9 cellular contexts compared by ENCODE assay signal in the genomic region with DNA sequence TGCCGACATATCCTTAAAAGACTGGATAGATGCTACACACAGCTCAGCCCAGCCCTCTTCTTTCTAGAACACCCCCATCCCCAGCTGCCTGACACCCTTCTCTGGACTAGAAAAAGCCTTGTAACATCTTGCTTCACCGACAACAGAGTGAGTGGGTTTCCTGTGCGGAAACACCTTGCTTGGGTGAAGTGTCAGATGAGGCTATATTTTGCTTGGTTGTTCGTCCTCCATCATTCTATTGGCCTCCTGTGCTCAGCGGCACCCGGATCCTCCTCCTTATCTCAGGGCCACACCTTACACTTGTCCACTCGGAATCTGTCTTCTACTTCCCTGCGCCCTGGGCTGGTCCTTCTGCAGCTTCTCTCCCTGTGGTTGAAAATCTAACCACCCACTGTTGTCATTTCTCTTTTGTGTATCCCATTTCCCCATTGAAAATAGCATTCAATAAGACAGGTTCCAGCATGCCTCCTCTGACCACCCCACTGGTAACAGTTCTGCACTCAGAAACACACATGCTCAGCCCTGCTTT.
DNase-seq lines count a peak whose midpoint lies in the region; ATAC-seq and TF ChIP-seq lines count a peak whose summit lies in the region.
"Had no signal": no experiment of that assay in that cellular context is flagged by ENCODE, and none has a peak within 500 bp of the region (broad histone marks: within the 10 kb centered on the region; RNA-seq: fewer than 3 reads in every experiment).

No MANE protein-coding gene starts in this region.

- peaks cover 0 to 2% of the 10 kb centered on the region in 2 donors for H3K27me3 Mint-ChIP-seq in CD8-positive, alpha-beta memory T cell
- no peaks in the 10 kb centered on the region for H3K27me3 Mint-ChIP-seq in activated CD4-positive, alpha-beta memory T cell treated with anti-CD3 and anti-CD28 coated beads for 36 hours

- peak overlapping the region; percentile 61 to 95 (median 92) for H3K27ac Mint-ChIP-seq in CD8-positive, alpha-beta memory T cell
- peak overlapping the region; percentile 74 for H3K27ac Mint-ChIP-seq in activated CD4-positive, alpha-beta memory T cell treated with anti-CD3 and anti-CD28 coated beads for 36 hours

- POLR2A ChIA-PET in CD8-positive, alpha-beta memory T cell (lab: Charles Lee) = interaction anchor here (0.7 to 2.3 kb wide), 8 partner anchors 9 to 936 kb away, joined by 3 to 19 read pairs (median 3); a partner anchor contains a TSS
- POLR2A ChIA-PET in activated CD4-positive, alpha-beta memory T cell treated with anti-CD3 and anti-CD28 coated beads for 36 hours (lab: Charles Lee) = no interaction called here

- DNase-seq in CD8-positive, alpha-beta memory T cell = peak; percentile 49 to 82 (median 82)
- peak; percentile 60 for DNase-seq in activated CD4-positive, alpha-beta memory T cell treated with anti-CD3 and anti-CD28 coated beads for 36 hours
- peak; percentile 30 for DNase-seq in lower lobe of right lung
- DNase-seq in GM03348 (ENCODE audit: low spot score) = no peak
- DNase-seq in cerebellum (ENCODE audit: low spot score) = no peak
- no peak for DNase-seq in NOMO-1 treated with dmso at 0.1 percent for 144 hours (lab: John Stamatoyannopoulos, UW; ENCODE audit: unreplicated experiment)
- DNase-seq: occipital lobe had no signal

- H3K27ac ChIP-seq in CD8-positive, alpha-beta memory T cell (ENCODE audit: low read depth, low read length) = peak overlapping the region; percentile 62
- peak overlapping the region; percentile 11 for H3K27ac ChIP-seq in lower lobe of right lung

- CTCF ChIA-PET in CD8-positive, alpha-beta memory T cell (lab: Charles Lee) = interaction anchor here (0.9 to 1.5 kb wide), 3 partner anchors 10 to 123 kb away, joined by 3 to 10 read pairs (median 4); no protein-coding TSS in a partner anchor
- CTCF ChIA-PET in activated CD4-positive, alpha-beta memory T cell treated with anti-CD3 and anti-CD28 coated beads for 36 hours (lab: Charles Lee) = interaction anchor here (1.2 kb wide), 3 partner anchors 10 to 150 kb away, joined by 3 to 6 read pairs (median 3); no protein-coding TSS in a partner anchor

- intact Hi-C loops in activated CD4-positive, alpha-beta memory T cell treated with anti-CD3 and anti-CD28 coated beads for 36 hours (cut with micrococcal nuclease) = loop anchor here (1.0 to 2.0 kb wide), 3 partner anchors 9 to 116 kb away; a partner anchor contains a TSS
- intact Hi-C loops in lower lobe of right lung (cut with DNase I) = no loop called here

- ATAC-seq in HG02870 (IDR thresholded peaks at IDR 0.05; ENCODE audit: unreplicated experiment) = peak; percentile 26
- ATAC-seq in lower lobe of right lung = peak; percentile 34
- no peak for ATAC-seq in GM19023 (IDR thresholded peaks at IDR 0.05; ENCODE audit: unreplicated experiment)

- H3K4me3 ChIP-seq in CD8-positive, alpha-beta memory T cell (ENCODE audit: low read length) = peak overlapping the region; percentile 49
- no peak overlapping the region for H3K4me3 ChIP-seq in lower lobe of right lung

- peak overlapping the region; percentile 20 to 76 (median 70) for H3K4me3 Mint-ChIP-seq in CD8-positive, alpha-beta memory T cell
- H3K4me3 Mint-ChIP-seq in activated CD4-positive, alpha-beta memory T cell treated with anti-CD3 and anti-CD28 coated beads for 36 hours = peak overlapping the region; percentile 1

- no peaks in the 10 kb centered on the region for H3K36me3 Mint-ChIP-seq in CD8-positive, alpha-beta memory T cell
- no peaks in the 10 kb centered on the region for H3K36me3 Mint-ChIP-seq in activated CD4-positive, alpha-beta memory T cell treated with anti-CD3 and anti-CD28 coated beads for 36 hours

- TF ChIP-seq CTCF in lower lobe of right lung (IDR thresholded peaks at IDR 0.05) = no peak

- peaks cover 73% of the 10 kb centered on the region for H3K4me1 ChIP-seq in CD8-positive, alpha-beta memory T cell (ENCODE audit: insufficient read depth, low read length)
- peaks cover 8% of the 10 kb centered on the region for H3K4me1 ChIP-seq in lower lobe of right lung

- peaks cover 67 to 82% (median 73%) of the 10 kb centered on the region in 3 donors for H3K4me1 Mint-ChIP-seq in CD8-positive, alpha-beta memory T cell
- H3K4me1 Mint-ChIP-seq in activated CD4-positive, alpha-beta memory T cell treated with anti-CD3 and anti-CD28 coated beads for 36 hours (ENCODE audit: low read depth) = peaks cover 49% of the 10 kb centered on the region

- no peaks in the 10 kb centered on the region for H3K9me3 ChIP-seq in CD8-positive, alpha-beta memory T cell (ENCODE audit: low read length)
- no peaks in the 10 kb centered on the region for H3K9me3 ChIP-seq in lower lobe of right lung

- no peaks in the 10 kb centered on the region for H3K9me3 Mint-ChIP-seq in CD8-positive, alpha-beta memory T cell
- no peaks in the 10 kb centered on the region for H3K9me3 Mint-ChIP-seq in activated CD4-positive, alpha-beta memory T cell treated with anti-CD3 and anti-CD28 coated beads for 36 hours

- H3K36me3 ChIP-seq in CD8-positive, alpha-beta memory T cell (ENCODE audit: insufficient read depth, low read length) = no peaks in the 10 kb centered on the region
- H3K36me3 ChIP-seq in lower lobe of right lung = no peaks in the 10 kb centered on the region

- H3K27me3 ChIP-seq in CD8-positive, alpha-beta memory T cell (ENCODE audit: insufficient read depth, low read length, poor library complexity, severe bottlenecking) = no peaks in the 10 kb centered on the region
- H3K27me3 ChIP-seq in lower lobe of right lung (ENCODE audit: low read depth) = peaks cover under 1% of the 10 kb centered on the region

Comparison
In these comparisons a context has a peak if more than half of its experiments do, and no peak if none do; other contexts are left out.
1. DNase-seq: peak in CD8-positive, alpha-beta memory T cell (5 of 5), activated CD4-positive, alpha-beta memory T cell treated with anti-CD3 and anti-CD28 coated beads for 36 hours (single experiment) and lower lobe of right lung (single experiment); none in GM03348 (single experiment), cerebellum (single experiment) and NOMO-1 treated with dmso at 0.1 percent for 144 hours (single experiment).